ENCODE assay signal across 28 cellular contexts in genomic region chr15:93709708-93710107, GRCh38.
"Had no signal": no experiment of that assay in that cellular context is flagged by ENCODE, and none has a peak within 500 bp of the region (broad histone marks: within the 10 kb centered on the region; RNA-seq: fewer than 3 reads in every experiment).

No MANE protein-coding gene starts in this region.

- H3K36me3 ChIP-seq: brain microvascular endothelial cell, Peyer's patch had no signal

- DNase-seq: activated CD4-positive, alpha-beta T cell treated with anti-CD3 and anti-CD28 coated beads, Interleukin-2, amount 50 U/mL, for 4 hours; activated CD8-positive, alpha-beta T cell treated with anti-CD3 and anti-CD28 coated beads for 36 hours; activated effector memory CD4-positive, alpha-beta T cell treated with anti-CD3 and anti-CD28 coated beads, Interleukin-2, amount 50 U/mL, for 16 hours; activated naive CD4-positive, alpha-beta T cell; activated naive CD4-positive, alpha-beta T cell treated with anti-CD3 and anti-CD28 coated beads, Interleukin-2, amount 50 U/mL, for 16 hours; activated naive CD8-positive, alpha-beta T cell treated with anti-CD3 and anti-CD28 coated beads for 36 hours; activated T-cell treated with anti-CD3 and anti-CD28 coated beads, Interleukin-2, amount 50 U/mL, for 1 hour; activated T-cell treated with anti-CD3 and anti-CD28 coated beads, Interleukin-2, amount 50 U/mL, for 72 hours; amniotic stem cell; aorta; brain microvascular endothelial cell; Kasumi-1; KG1; MM.1S; MV-4-11; NCI-H1092; NCI-H1436 treated with DMSO at 0.1 percent for 48 hours; NCI-H1694 treated with DMSO at 0.1 percent for 48 hours; NCI-H2029; NCI-H510A; NCI-H526; NCI-H748 treated with DMSO at 0.1 percent for 48 hours; NK-92 treated with Interleukin-12 subunit alpha and Interleukin-12 subunit beta, amount 100 ng/mL, for 24 hours; PC-3; Peyer's patch; Right ventricle myocardium superior; RPMI8226 had no signal

- H3K27me3 ChIP-seq: brain microvascular endothelial cell, Peyer's patch had no signal

- H3K27ac ChIP-seq: brain microvascular endothelial cell, Peyer's patch had no signal

- ATAC-seq: activated CD8-positive, alpha-beta T cell treated with anti-CD3 and anti-CD28 coated beads for 36 hours; activated T-cell treated with anti-CD3 and anti-CD28 coated beads, Interleukin-2, amount 50 U/mL, for 72 hours; activated T-helper 17 cell treated with anti-CD3 and anti-CD28 coated beads, Interleukin-2, amount 50 U/mL, for 72 hours; PC-3 had no signal

- H3K4me1 ChIP-seq: Peyer's patch had no signal

- H3K4me3 ChIP-seq: Peyer's patch had no signal

- H3K9me3 ChIP-seq: Peyer's patch had no signal
